10 cellular contexts compared by ENCODE assay signal in the genomic region with DNA sequence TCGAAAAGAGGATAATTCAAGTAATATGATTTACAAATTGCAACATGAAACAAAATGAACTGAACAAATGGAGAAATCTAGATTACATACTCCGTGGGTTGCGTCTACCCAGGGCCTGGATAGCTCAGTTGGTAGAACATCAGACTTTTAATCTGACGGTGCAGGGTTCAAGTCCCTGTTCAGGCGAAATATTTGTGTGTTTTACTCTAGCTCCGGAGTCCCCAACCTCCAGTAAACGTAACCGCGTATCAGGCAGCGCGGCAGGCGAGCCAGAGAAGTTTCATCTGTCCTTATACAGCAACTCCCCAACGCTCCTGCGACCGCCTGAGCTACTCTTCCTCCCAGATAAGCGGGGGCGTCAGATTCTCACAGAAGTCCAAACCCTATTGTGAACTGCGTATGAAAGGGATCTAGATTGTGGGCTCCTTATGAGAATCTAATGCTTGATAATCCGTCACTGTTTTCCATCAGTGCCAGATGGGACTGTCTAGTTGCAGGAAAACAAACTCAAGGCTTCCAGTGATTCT.
DNase-seq lines count a peak whose midpoint lies in the region; ATAC-seq and TF ChIP-seq lines count a peak whose summit lies in the region.
"Had no signal": no experiment of that assay in that cellular context is flagged by ENCODE, and none has a peak within 500 bp of the region (broad histone marks: within the 10 kb centered on the region; RNA-seq: fewer than 3 reads in every experiment).

No MANE protein-coding gene starts in this region.

- H3K4me3 ChIP-seq in retinal pigment epithelial cell (ENCODE audit: low read length): peak overlapping the region; percentile 25
- H3K4me3 ChIP-seq in gastrocnemius medialis: no peak overlapping the region
- H3K4me3 ChIP-seq: BLaER1 treated with 17β-estradiol and CSF1 and Interleukin-3, amounts not matched to agents 10 nM and 100 nM had no signal

- in situ Hi-C loops in gastrocnemius medialis (cut with MboI; ENCODE audit: low sequenced_read_pairs in 4 of 4): no loop called here

- no peaks in the 10 kb centered on the region for H3K36me3 ChIP-seq in gastrocnemius medialis
- H3K36me3 ChIP-seq: BLaER1 treated with 17β-estradiol and CSF1 and Interleukin-3, amounts not matched to agents 10 nM and 100 nM had no signal

- no peak for TF ChIP-seq POLR2A in gastrocnemius medialis (IDR thresholded peaks at IDR 0.05)

- TF ChIP-seq CTCF in retinal pigment epithelial cell (conservative IDR thresholded peaks at IDR 0.05; ENCODE audit: low read depth, low read length) (no peak), gastrocnemius medialis (IDR thresholded peaks at IDR 0.05 in 4 of 5, conservative IDR thresholded peaks at IDR 0.05 in 1 of 5) (no peak), GM20000 (IDR thresholded peaks at IDR 0.05; ENCODE audit: extremely low read depth, missing control alignments) (no peak)

- H3K4me1 ChIP-seq in gastrocnemius medialis: no peaks in the 10 kb centered on the region
- H3K4me1 ChIP-seq: BLaER1 treated with 17β-estradiol and CSF1 and Interleukin-3, amounts not matched to agents 10 nM and 100 nM had no signal

- no peak overlapping the region for H3K27ac ChIP-seq in gastrocnemius medialis
- H3K27ac ChIP-seq: BLaER1 treated with 17β-estradiol and CSF1 and Interleukin-3, amounts not matched to agents 10 nM and 100 nM had no signal

- DNase-seq in NCI-H2227 (lab: John Stamatoyannopoulos, UW; ENCODE audit: unreplicated experiment): peak; percentile 37
- DNase-seq in NCI-H2227 treated with DMSO at 0.1 percent for 48 hours (lab: John Stamatoyannopoulos, UW): no peak
- DNase-seq in NCI-H446 treated with DMSO at 0.1 percent for 48 hours (lab: John Stamatoyannopoulos, UW): peak; percentile 66
- DNase-seq in cerebellar cortex (ENCODE audit: low spot score): peak; percentile 78
- DNase-seq in retinal pigment epithelial cell (ENCODE audit: low read depth): no peak
- no peak for DNase-seq in gastrocnemius medialis
- no peak for DNase-seq in GM20000 (ENCODE audit: low spot score)
- DNase-seq: activated T-cell treated with anti-CD3 and anti-CD28 coated beads, Interleukin-2, amount 50 U/mL, for 72 hours had no signal

- peaks cover 9 to 21% (median 14%) of the 10 kb centered on the region in 3 donors for H3K27me3 ChIP-seq in gastrocnemius medialis

- no peak for ATAC-seq in gastrocnemius medialis
- no peak for ATAC-seq in HG02571 (IDR thresholded peaks at IDR 0.05; ENCODE audit: unreplicated experiment)

- H3K9me3 ChIP-seq in gastrocnemius medialis: peaks cover 0 to 13% (median 0%) of the 10 kb centered on the region in 3 donors

- intact Hi-C loops in gastrocnemius medialis (cut with DNase I; ENCODE audit: low total_unique reads): no loop called here

Comparison
In these comparisons a context has a peak if more than half of its experiments do, and no peak if none do; other contexts are left out.
1. DNase-seq: peak in NCI-H2227 (single experiment), NCI-H446 treated with DMSO at 0.1 percent for 48 hours (single experiment) and cerebellar cortex (single experiment); none in NCI-H2227 treated with DMSO at 0.1 percent for 48 hours (single experiment), retinal pigment epithelial cell (single experiment), gastrocnemius medialis (0 of 2) and GM20000 (single experiment).